7 cellular contexts compared by ENCODE assay signal in genomic region chr17:14301761-14302401, GRCh38. TPM values are rescaled to one million over a fixed set of nuclear protein-coding genes. Genes with fewer than 3 reads are reported as not detected.
DNase-seq lines count a peak whose midpoint lies in the region; ATAC-seq and TF ChIP-seq lines count a peak whose summit lies in the region.

No MANE protein-coding gene starts in this region.

- H3K4me1 ChIP-seq in NT2/D1 (ENCODE audit: insufficient read depth, insufficient read length) (peaks cover 12% of the 10 kb centered on the region), left ventricle myocardium inferior (peaks cover 75% of the 10 kb centered on the region), skeletal muscle satellite cell (ENCODE audit: control insufficient read depth, insufficient read depth, low read length) (peaks cover 37% of the 10 kb centered on the region)

- H3K27ac ChIP-seq in left ventricle myocardium inferior (replicated peaks), result peak overlapping the region; percentile 84

- TF ChIP-seq CTCF in left ventricle myocardium inferior (IDR thresholded peaks at IDR 0.05; ENCODE audit: borderline replicate concordance), result no peak

- H3K27me3 ChIP-seq in NT2/D1 (ENCODE audit: insufficient read depth, insufficient read length), result peaks cover 94% of the 10 kb centered on the region
- peaks cover 97% of the 10 kb centered on the region for H3K27me3 ChIP-seq in left ventricle myocardium inferior (ENCODE audit: low read depth)
- no peaks in the 10 kb centered on the region for H3K27me3 ChIP-seq in skeletal muscle satellite cell (ENCODE audit: control insufficient read depth, insufficient read depth, low read length)

- H3K4me3 ChIP-seq in NT2/D1 (ENCODE audit: insufficient read length, low read depth) (peak overlapping the region; percentile 66), left ventricle myocardium inferior (peak overlapping the region; percentile 76), skeletal muscle satellite cell (ENCODE audit: low read length) (peak overlapping the region; percentile 88)

- no peaks in the 10 kb centered on the region for H3K9me3 ChIP-seq in NT2/D1 (ENCODE audit: insufficient read depth, low read length)
- H3K9me3 ChIP-seq in left ventricle myocardium inferior (replicated peaks), result no peaks in the 10 kb centered on the region
- H3K9me3 ChIP-seq in skeletal muscle satellite cell (replicated peaks; ENCODE audit: low read length), result no peaks in the 10 kb centered on the region

- H3K9ac ChIP-seq in NT2/D1 (ENCODE audit: insufficient read length, low read depth), result peak overlapping the region; percentile 65
- H3K9ac ChIP-seq in skeletal muscle satellite cell (ENCODE audit: low read depth, low read length), result peak overlapping the region; percentile 95

- ATAC-seq in GM19397 (IDR thresholded peaks at IDR 0.05; ENCODE audit: unreplicated experiment) (peak; percentile 23), GM21381 (IDR thresholded peaks at IDR 0.05; ENCODE audit: unreplicated experiment) (no peak)

- H3K36me3 ChIP-seq in NT2/D1 (ENCODE audit: insufficient read depth, insufficient read length, low read length) (no peaks in the 10 kb centered on the region), left ventricle myocardium inferior (no peaks in the 10 kb centered on the region), skeletal muscle satellite cell (ENCODE audit: insufficient read depth, low read length) (no peaks in the 10 kb centered on the region)

- DNase-seq in NT2/D1 (ENCODE audit: low read depth, low spot score), result no peak
- peak; percentile 34 for DNase-seq in activated gamma-delta T cell (lab: John Stamatoyannopoulos, UW)
- DNase-seq in left ventricle myocardium inferior, result peak; percentile 33
- no peak for DNase-seq in mucosa of gallbladder (ENCODE audit: low spot score)

- intact Hi-C loops in left ventricle myocardium inferior (cut with micrococcal nuclease), result loop anchor here (5.0 to 10.0 kb wide), 2 partner anchors 705 to 967 kb away; no protein-coding TSS in a partner anchor

- peak overlapping the region; percentile 95 for H3K4me2 ChIP-seq in skeletal muscle satellite cell (ENCODE audit: low read length)

RNA-seq across cellular contexts. Expression of gene HS3ST3B1, which starts 1.0 kb away (rescaled TPM):
- total RNA-seq in left ventricle myocardium inferior (1.2 TPM), mucosa of gallbladder (4.0 TPM)
- 31.4 and 34.9 TPM in 2 replicates for total RNA-seq in skeletal muscle satellite cell (2012; rRNA removed)

Comparison
In these comparisons a context has a peak if more than half of its experiments do, and no peak if none do; other contexts are left out.
1. DNase-seq: peak in activated gamma-delta T cell (single experiment) and left ventricle myocardium inferior (single experiment); none in NT2/D1 (single experiment) and mucosa of gallbladder (single experiment).
2. Peak in every context shown above with its lines, with median percentiles within 50 percentile points of each other: H3K4me3 ChIP-seq.